ENCODE assay signal across 11 cellular contexts in genomic region chr16:23072769-23073549, GRCh38.
DNase-seq lines count a peak whose midpoint lies in the region; ATAC-seq and TF ChIP-seq lines count a peak whose summit lies in the region.
"Had no signal": no experiment of that assay in that cellular context is flagged by ENCODE, and none has a peak within 500 bp of the region (broad histone marks: within the 10 kb centered on the region; RNA-seq: fewer than 3 reads in every experiment).

No MANE protein-coding gene starts in this region.

- TF ChIP-seq POLR2A in upper lobe of left lung (IDR thresholded peaks at IDR 0.05), result no peak

- no peak overlapping the region for H3K4me2 ChIP-seq in parathyroid adenoma (ENCODE audit: low read length)

- H3K36me3 ChIP-seq in parathyroid adenoma (ENCODE audit: control insufficient read depth, insufficient read depth, low read length) (no peaks in the 10 kb centered on the region), upper lobe of left lung (peaks cover 9 to 87% (median 31%) of the 10 kb centered on the region in 4 donors)
- H3K36me3 ChIP-seq in CD8-positive, alpha-beta T cell (ENCODE audit: insufficient read depth, low read length), result no peaks in the 10 kb centered on the region

- TF ChIP-seq CTCF in chondrocyte (IDR thresholded peaks at IDR 0.05), result peak; percentile 30
- TF ChIP-seq CTCF in parathyroid adenoma (IDR thresholded peaks at IDR 0.05), result peak; percentile 32
- TF ChIP-seq CTCF in CD8-positive, alpha-beta T cell (IDR thresholded peaks at IDR 0.05), result no peak
- no peak for TF ChIP-seq CTCF in CD14-positive monocyte (IDR thresholded peaks at IDR 0.05)
- no peak for TF ChIP-seq CTCF in upper lobe of left lung (IDR thresholded peaks at IDR 0.05)
- TF ChIP-seq CTCF in GM10248 (IDR thresholded peaks at IDR 0.05; ENCODE audit: control extremely low read depth, extremely low read depth, low read depth, missing control alignments), result no peak

- CTCF ChIA-PET in CD8-positive, alpha-beta T cell (lab: Charles Lee), result no interaction called here
- CTCF ChIA-PET in GM10248 (lab: Yijun Ruan, JAX), result interaction anchor here (1.0 to 1.3 kb wide), 2 partner anchors 12 to 105 kb away, joined by 3 read pairs; no protein-coding TSS in a partner anchor

- no peaks in the 10 kb centered on the region for H3K27me3 ChIP-seq in parathyroid adenoma (ENCODE audit: control insufficient read depth, insufficient read depth, low read length)
- no peaks in the 10 kb centered on the region for H3K27me3 ChIP-seq in CD8-positive, alpha-beta T cell (ENCODE audit: insufficient read depth, low read length)
- no peaks in the 10 kb centered on the region for H3K27me3 ChIP-seq in upper lobe of left lung

- no peak for TF ChIP-seq EP300 in upper lobe of left lung (IDR thresholded peaks at IDR 0.05)

- H3K9ac ChIP-seq in parathyroid adenoma, result no peak overlapping the region

- H3K4me3 Mint-ChIP-seq in chondrocyte (ENCODE audit: unreplicated experiment) (no peak overlapping the region), CD14-positive monocyte (no peak overlapping the region)
- H3K4me3 Mint-ChIP-seq in CD8-positive, alpha-beta T cell, result no peak overlapping the region
- H3K4me3 Mint-ChIP-seq: activated CD4-positive, alpha-beta T cell treated with anti-CD3 and anti-CD28 coated beads, Interleukin-2, amount 10 ng/mL, durations not matched to agents 24 days and 14 days; brain had no signal

- ATAC-seq in CD8-positive, alpha-beta T cell, result no peak
- no peak for ATAC-seq in upper lobe of left lung (ENCODE audit: low FRiP score in 2 of 2)

- peaks cover 17% of the 10 kb centered on the region for H3K4me1 ChIP-seq in parathyroid adenoma
- no peaks in the 10 kb centered on the region for H3K4me1 ChIP-seq in CD8-positive, alpha-beta T cell (ENCODE audit: insufficient read depth, low read length)
- peaks cover 0 to 8% (median 0%) of the 10 kb centered on the region in 4 donors for H3K4me1 ChIP-seq in upper lobe of left lung

- WGBS in upper lobe of left lung, 2 donors, result 86 to 91% methylated on average over 7 to 9 of the region's 9 CpGs

- no peaks in the 10 kb centered on the region for H3K79me2 ChIP-seq in parathyroid adenoma

- H3K36me3 Mint-ChIP-seq in chondrocyte (ENCODE audit: low read depth), result peaks cover 19% of the 10 kb centered on the region
- H3K36me3 Mint-ChIP-seq in CD8-positive, alpha-beta T cell, result peaks cover 53% of the 10 kb centered on the region
- peaks cover 62 to 76% of the 10 kb centered on the region in 2 donors for H3K36me3 Mint-ChIP-seq in CD14-positive monocyte

- no peaks in the 10 kb centered on the region for H3K9me3 ChIP-seq in parathyroid adenoma (ENCODE audit: control insufficient read depth, low read length)
- no peaks in the 10 kb centered on the region for H3K9me3 ChIP-seq in CD8-positive, alpha-beta T cell (ENCODE audit: low read length)
- no peaks in the 10 kb centered on the region for H3K9me3 ChIP-seq in upper lobe of left lung

- H3K27me3 Mint-ChIP-seq in chondrocyte (ENCODE audit: low read depth), result no peaks in the 10 kb centered on the region
- H3K27me3 Mint-ChIP-seq in CD8-positive, alpha-beta T cell (ENCODE audit: low read depth), result no peaks in the 10 kb centered on the region
- no peaks in the 10 kb centered on the region for H3K27me3 Mint-ChIP-seq in CD14-positive monocyte (ENCODE audit: low read depth in 3 of 3)
- H3K27me3 Mint-ChIP-seq: activated CD4-positive, alpha-beta T cell treated with anti-CD3 and anti-CD28 coated beads, Interleukin-2, amount 10 ng/mL, durations not matched to agents 24 days and 14 days; brain had no signal

- DNase-seq in EL (peak; percentile 60), MV-4-11 (lab: John Stamatoyannopoulos, UW) (peak; percentile 4), chondrocyte (ENCODE audit: low spot score) (no peak), CD14-positive monocyte (ENCODE audit: low spot score) (no peak), upper lobe of left lung (no peak), GM10248 (ENCODE audit: extremely low spot score) (no peak)
- DNase-seq in CD8-positive, alpha-beta T cell, result no peak
- DNase-seq: activated CD4-positive, alpha-beta T cell treated with anti-CD3 and anti-CD28 coated beads, Interleukin-2, amount 10 ng/mL, durations not matched to agents 24 days and 14 days; Calu3 had no signal

- no peak overlapping the region for H3K27ac ChIP-seq in parathyroid adenoma
- no peak overlapping the region for H3K27ac ChIP-seq in CD8-positive, alpha-beta T cell (ENCODE audit: low read depth, low read length)
- H3K27ac ChIP-seq in upper lobe of left lung, result no peak overlapping the region

- no peaks in the 10 kb centered on the region for H3K9me3 Mint-ChIP-seq in chondrocyte (ENCODE audit: low read depth)
- no peaks in the 10 kb centered on the region for H3K9me3 Mint-ChIP-seq in CD8-positive, alpha-beta T cell
- H3K9me3 Mint-ChIP-seq in CD14-positive monocyte, result no peaks in the 10 kb centered on the region
- H3K9me3 Mint-ChIP-seq: activated CD4-positive, alpha-beta T cell treated with anti-CD3 and anti-CD28 coated beads, Interleukin-2, amount 10 ng/mL, durations not matched to agents 24 days and 14 days; brain had no signal

- intact Hi-C loops in CD8-positive, alpha-beta T cell (cut with DNase I, micrococcal nuclease), result no loop called here
- intact Hi-C loops in CD14-positive monocyte (cut with micrococcal nuclease), result no loop called here

- H3K27ac Mint-ChIP-seq in chondrocyte (ENCODE audit: unreplicated experiment) (peak overlapping the region; percentile 17), CD14-positive monocyte (no peak overlapping the region)
- no peak overlapping the region for H3K27ac Mint-ChIP-seq in CD8-positive, alpha-beta T cell
- H3K27ac Mint-ChIP-seq: activated CD4-positive, alpha-beta T cell treated with anti-CD3 and anti-CD28 coated beads, Interleukin-2, amount 10 ng/mL, durations not matched to agents 24 days and 14 days had no signal

- POLR2A ChIA-PET in CD8-positive, alpha-beta T cell (lab: Charles Lee), result no interaction called here
- POLR2A ChIA-PET in GM10248 (lab: Yijun Ruan, JAX), result no interaction called here

- H3K4me3 ChIP-seq in parathyroid adenoma (ENCODE audit: low read depth, low read length), result no peak overlapping the region
- no peak overlapping the region for H3K4me3 ChIP-seq in CD8-positive, alpha-beta T cell (ENCODE audit: low read depth, low read length)
- no peak overlapping the region for H3K4me3 ChIP-seq in upper lobe of left lung

- no peak overlapping the region for H2AFZ ChIP-seq in parathyroid adenoma

- H3K4me1 Mint-ChIP-seq in chondrocyte (ENCODE audit: low read depth) (peaks cover 25% of the 10 kb centered on the region), CD14-positive monocyte (no peaks in the 10 kb centered on the region)
- H3K4me1 Mint-ChIP-seq in CD8-positive, alpha-beta T cell (ENCODE audit: low read depth), result no peaks in the 10 kb centered on the region
- H3K4me1 Mint-ChIP-seq: activated CD4-positive, alpha-beta T cell treated with anti-CD3 and anti-CD28 coated beads, Interleukin-2, amount 10 ng/mL, durations not matched to agents 24 days and 14 days; brain had no signal

Comparison
In these comparisons a context has a peak if more than half of its experiments do, and no peak if none do; other contexts are left out.
1. DNase-seq: peak in EL (single experiment) and MV-4-11 (single experiment); none in chondrocyte (single experiment), CD8-positive, alpha-beta T cell (0 of 7), CD14-positive monocyte (single experiment), upper lobe of left lung (0 of 2) and GM10248 (single experiment).
2. CTCF ChIP-seq: peak in chondrocyte (single experiment) and parathyroid adenoma (single experiment); none in CD8-positive, alpha-beta T cell (single experiment), CD14-positive monocyte (single experiment), upper lobe of left lung (0 of 6) and GM10248 (single experiment).